1 cellular context compared by ENCODE assay signal in the genomic region with DNA sequence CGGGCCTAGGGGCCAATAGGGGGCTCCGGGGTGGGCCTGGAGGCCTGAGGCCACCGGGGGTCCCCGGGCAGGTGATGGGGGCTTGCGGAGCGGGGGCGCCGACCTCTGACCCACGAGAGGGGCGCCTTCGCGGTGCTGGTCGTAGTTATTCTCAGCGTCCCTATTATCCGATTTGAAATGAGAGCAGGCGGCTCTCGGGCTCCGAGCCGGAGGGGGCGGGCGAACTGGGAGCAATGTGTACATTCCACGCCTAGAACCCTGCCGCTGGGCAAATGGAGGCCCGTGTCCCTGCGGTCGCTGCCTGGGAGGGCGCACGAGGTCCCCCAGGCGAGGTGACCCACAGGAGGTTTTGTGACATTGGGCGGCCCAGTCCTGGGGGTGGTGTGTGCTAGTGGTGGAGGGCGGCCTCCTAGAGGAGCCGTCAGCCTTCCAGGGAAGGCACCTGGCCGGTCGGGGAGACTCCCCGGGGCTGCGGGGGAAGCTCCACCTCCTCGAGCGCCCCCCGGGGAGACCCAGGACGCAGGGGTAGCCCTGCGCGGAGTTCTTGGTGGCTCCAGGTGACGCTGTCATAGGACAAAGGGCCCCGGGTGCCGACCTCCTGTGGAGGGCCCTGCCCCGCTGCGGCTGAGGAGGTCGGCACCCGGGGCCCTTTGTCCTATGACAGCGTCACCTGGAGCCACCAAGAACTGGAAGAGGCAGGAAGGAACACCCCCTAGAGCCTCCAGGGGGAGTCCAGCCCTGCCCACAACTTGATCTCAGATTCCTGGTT.
TF ChIP-seq lines count a peak whose summit lies in the region.

No MANE protein-coding gene starts in this region.

TF ChIP-seq in HEK293, 187 proteins besides CTCF, POLR2A, EP300 and RAD21 (continued from another document):
- TF ChIP-seq, protein P1, sequence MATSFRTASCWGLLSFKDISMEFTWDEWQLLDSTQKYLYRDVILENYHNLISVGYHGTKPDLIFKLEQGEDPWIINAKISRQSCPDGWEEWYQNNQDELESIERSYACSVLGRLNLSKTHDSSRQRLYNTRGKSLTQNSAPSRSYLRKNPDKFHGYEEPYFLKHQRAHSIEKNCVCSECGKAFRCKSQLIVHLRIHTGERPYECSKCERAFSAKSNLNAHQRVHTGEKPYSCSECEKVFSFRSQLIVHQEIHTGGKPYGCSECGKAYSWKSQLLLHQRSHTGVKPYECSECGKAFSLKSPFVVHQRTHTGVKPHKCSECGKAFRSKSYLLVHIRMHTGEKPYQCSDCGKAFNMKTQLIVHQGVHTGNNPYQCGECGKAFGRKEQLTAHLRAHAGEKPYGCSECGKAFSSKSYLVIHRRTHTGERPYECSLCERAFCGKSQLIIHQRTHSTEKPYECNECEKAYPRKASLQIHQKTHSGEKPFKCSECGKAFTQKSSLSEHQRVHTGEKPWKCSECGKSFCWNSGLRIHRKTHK (tag by site-specific recombination; IDR thresholded peaks at IDR 0.05) = no peak
- TF ChIP-seq ZNF571 (tag by site-specific recombination; IDR thresholded peaks at IDR 0.05) (no peak), ZNF146 (tag by site-specific recombination; IDR thresholded peaks at IDR 0.05) (no peak)
